ENCODE assay signal across 17 cellular contexts in genomic region chr12:89316705-89317139, GRCh38. TPM values are rescaled to one million over a fixed set of nuclear protein-coding genes. Genes with fewer than 3 reads are reported as not detected.
DNase-seq lines count a peak whose midpoint lies in the region; ATAC-seq and TF ChIP-seq lines count a peak whose summit lies in the region.
"Had no signal": no experiment of that assay in that cellular context is flagged by ENCODE, and none has a peak within 500 bp of the region (broad histone marks: within the 10 kb centered on the region; RNA-seq: fewer than 3 reads in every experiment).

No MANE protein-coding gene starts in this region.

- no peaks in the 10 kb centered on the region for H3F3A ChIP-seq in SK-N-SH (replicated peaks; ENCODE audit: insufficient read depth)

- H3K36me3 ChIP-seq in SK-N-SH (replicated peaks in 1 of 2; ENCODE audit: control insufficient read depth in 1 of 2, insufficient read depth in 2 of 2, low read length in 1 of 2) (no peaks in the 10 kb centered on the region), body of pancreas (replicated peaks in 1 of 2; ENCODE audit: insufficient read depth in 1 of 2, low read depth in 2 of 2) (no peaks in the 10 kb centered on the region), liver (ENCODE audit: control insufficient read depth in 4 of 4, insufficient read depth in 3 of 4, low read depth in 1 of 4, low read length in 3 of 4) (no peaks in the 10 kb centered on the region), aorta (ENCODE audit: control insufficient read depth in 1 of 2, insufficient read depth in 2 of 2, low read length in 1 of 2) (no peaks in the 10 kb centered on the region)
- H3K36me3 ChIP-seq: heart left ventricle, sigmoid colon had no signal

- no peak overlapping the region for H3K4me3 ChIP-seq in SK-N-SH (ENCODE audit: low read depth in 2 of 2, low read length in 1 of 2)
- H3K4me3 ChIP-seq in body of pancreas: no peak overlapping the region
- H3K4me3 ChIP-seq in liver (ENCODE audit: low read depth in 1 of 3, low read length in 3 of 3): no peak overlapping the region
- H3K4me3 ChIP-seq in aorta (ENCODE audit: low read length in 2 of 2): no peak overlapping the region
- H3K4me3 ChIP-seq: heart left ventricle, sigmoid colon had no signal

- WGBS in SK-N-SH (ENCODE audit: low lambda C conversion rate): 54% methylated on average over 4 of the region's 4 CpGs
- 37 to 38% methylated on average over 4 of the region's 4 CpGs for WGBS in body of pancreas, 2 donors
- 27% methylated on average over 4 of the region's 4 CpGs for WGBS in liver
- 4 to 8% methylated on average over 4 of the region's 4 CpGs for WGBS in aorta, 2 donors

- peaks cover 24% of the 10 kb centered on the region for H3K4me1 Mint-ChIP-seq in type B pancreatic cell (ENCODE audit: unreplicated experiment)

- H3K36me3 Mint-ChIP-seq in type B pancreatic cell: no peaks in the 10 kb centered on the region
- H3K36me3 Mint-ChIP-seq: activated naive CD8-positive, alpha-beta T cell treated with anti-CD3 and anti-CD28 coated beads, Interleukin-2, amount 10 ng/mL, durations not matched to agents 7 days and 5 days; naive thymus-derived CD8-positive, alpha-beta T cell had no signal

- no peaks in the 10 kb centered on the region for H3K9me2 ChIP-seq in SK-N-SH

- TF ChIP-seq EP300 in SK-N-SH (IDR thresholded peaks at IDR 0.05; ENCODE audit: borderline replicate concordance in 1 of 2, low read depth in 1 of 2, low read length in 1 of 2): no peak

- H3K27ac Mint-ChIP-seq in type B pancreatic cell: no peak overlapping the region
- H3K27ac Mint-ChIP-seq: activated naive CD8-positive, alpha-beta T cell treated with anti-CD3 and anti-CD28 coated beads, Interleukin-2, amount 10 ng/mL, durations not matched to agents 7 days and 5 days; naive thymus-derived CD8-positive, alpha-beta T cell had no signal

- H3K4me3 Mint-ChIP-seq in type B pancreatic cell: peak overlapping the region; percentile 19
- H3K4me3 Mint-ChIP-seq: activated CD4-positive, alpha-beta T cell treated with anti-CD3 and anti-CD28 coated beads, Interleukin-2, amount 10 ng/mL, durations not matched to agents 24 days and 14 days; activated naive CD8-positive, alpha-beta T cell treated with anti-CD3 and anti-CD28 coated beads, Interleukin-2, amount 10 ng/mL, durations not matched to agents 7 days and 5 days; naive thymus-derived CD8-positive, alpha-beta T cell had no signal

- H3K9me3 Mint-ChIP-seq in type B pancreatic cell: no peaks in the 10 kb centered on the region
- H3K9me3 Mint-ChIP-seq: activated CD4-positive, alpha-beta T cell treated with anti-CD3 and anti-CD28 coated beads, Interleukin-2, amount 10 ng/mL, durations not matched to agents 24 days and 14 days; activated naive CD8-positive, alpha-beta T cell treated with anti-CD3 and anti-CD28 coated beads, Interleukin-2, amount 10 ng/mL, durations not matched to agents 7 days and 5 days; naive thymus-derived CD8-positive, alpha-beta T cell had no signal

- H4K20me1 ChIP-seq in SK-N-SH (ENCODE audit: insufficient read depth): no peaks in the 10 kb centered on the region

- no peak overlapping the region for H3K4me2 ChIP-seq in SK-N-SH

- H2AFZ ChIP-seq in SK-N-SH (ENCODE audit: low read depth): no peak overlapping the region

- CTCF ChIA-PET in SK-N-SH (lab: Yijun Ruan, JAX): no interaction called here

- TF ChIP-seq RAD21 in SK-N-SH (IDR thresholded peaks at IDR 0.05; ENCODE audit: low read length) (no peak), liver (IDR thresholded peaks at IDR 0.05) (peak in 1 of 2 donors; percentile 22)

- H3K9me3 ChIP-seq in SK-N-SH: no peaks in the 10 kb centered on the region
- no peaks in the 10 kb centered on the region for H3K9me3 ChIP-seq in body of pancreas
- H3K9me3 ChIP-seq in liver (ENCODE audit: control insufficient read depth in 4 of 4, low read length in 3 of 4): no peaks in the 10 kb centered on the region
- H3K9me3 ChIP-seq in aorta (ENCODE audit: control insufficient read depth, low read length): no peaks in the 10 kb centered on the region
- H3K9me3 ChIP-seq: heart left ventricle, sigmoid colon had no signal

- DNase-seq in SK-N-SH (peak; percentile 19), body of pancreas (no peak), type B pancreatic cell (ENCODE audit: extremely low spot score, unreplicated experiment) (no peak), NOMO-1 (lab: John Stamatoyannopoulos, UW; ENCODE audit: unreplicated experiment in 2 of 2) (no peak), NCI-H1694 (lab: John Stamatoyannopoulos, UW) (no peak), aorta (no peak)
- DNase-seq: ACHN; activated CD4-positive, alpha-beta T cell treated with anti-CD3 and anti-CD28 coated beads, Interleukin-2, amount 10 ng/mL, durations not matched to agents 24 days and 14 days; activated naive CD8-positive, alpha-beta T cell treated with anti-CD3 and anti-CD28 coated beads, Interleukin-2, amount 10 ng/mL, durations not matched to agents 7 days and 5 days; heart left ventricle; naive thymus-derived CD8-positive, alpha-beta T cell; NCI-H510A; RPMI8226; sigmoid colon; stimulated activated CD4-positive, alpha-beta T cell treated with anti-CD3 and anti-CD28 coated beads, Interleukin-4, amount 100 ng/mL, for 1 hour had no signal

- H3K4me1 ChIP-seq in SK-N-SH (ENCODE audit: control insufficient read depth in 1 of 2, insufficient read depth in 2 of 2, low read depth in 1 of 2, low read length in 1 of 2): peaks cover 4 to 6% of the 10 kb centered on the region in 2 experiments; a peak in 3 of 4 replicates
- H3K4me1 ChIP-seq in body of pancreas: peaks cover 32% of the 10 kb centered on the region
- peaks cover 1 to 16% (median 11%) of the 10 kb centered on the region in 4 donors for H3K4me1 ChIP-seq in liver (ENCODE audit: control insufficient read depth in 4 of 4, insufficient read depth in 4 of 4, low read length in 3 of 4)
- peaks cover 0 to 5% of the 10 kb centered on the region in 2 donors for H3K4me1 ChIP-seq in aorta (ENCODE audit: control insufficient read depth in 1 of 2, insufficient read depth in 2 of 2, low read length in 2 of 2)
- H3K4me1 ChIP-seq: sigmoid colon had no signal

- H3K79me2 ChIP-seq in SK-N-SH (ENCODE audit: insufficient read depth): no peaks in the 10 kb centered on the region

- intact Hi-C loops in body of pancreas (cut with DNase I): no loop called here
- intact Hi-C loops in aorta (cut with DNase I): no loop called here

- no peak for TF ChIP-seq CTCF in SK-N-SH (IDR thresholded peaks at IDR 0.05)
- no peak for TF ChIP-seq CTCF in body of pancreas (IDR thresholded peaks at IDR 0.05)
- TF ChIP-seq CTCF in liver (IDR thresholded peaks at IDR 0.05; ENCODE audit: low read depth, low read length, missing input control): no peak
- no peak for TF ChIP-seq CTCF in type B pancreatic cell (conservative IDR thresholded peaks at IDR 0.05)

- H3K9ac ChIP-seq in SK-N-SH: no peak overlapping the region
- no peak overlapping the region for H3K9ac ChIP-seq in liver (ENCODE audit: low read depth in 1 of 2, low read length in 2 of 2)

- ATAC-seq in SK-N-SH treated with all-trans-retinoic acid at 6 μM for 48 hours: no peak
- ATAC-seq in body of pancreas: no peak
- ATAC-seq in aorta (ENCODE audit: low FRiP score): no peak
- ATAC-seq: naive thymus-derived CD8-positive, alpha-beta T cell had no signal

- H3K27me3 Mint-ChIP-seq in type B pancreatic cell: no peaks in the 10 kb centered on the region
- H3K27me3 Mint-ChIP-seq: activated CD4-positive, alpha-beta T cell treated with anti-CD3 and anti-CD28 coated beads, Interleukin-2, amount 10 ng/mL, durations not matched to agents 24 days and 14 days had no signal

- H3K27me3 ChIP-seq in SK-N-SH (ENCODE audit: insufficient read depth): no peaks in the 10 kb centered on the region
- no peaks in the 10 kb centered on the region for H3K27me3 ChIP-seq in body of pancreas
- no peaks in the 10 kb centered on the region for H3K27me3 ChIP-seq in liver (ENCODE audit: control insufficient read depth in 4 of 4, insufficient read depth in 4 of 4, low read length in 3 of 4)
- H3K27me3 ChIP-seq in aorta (ENCODE audit: control insufficient read depth in 1 of 2, insufficient read depth in 2 of 2, low read length in 1 of 2): no peaks in the 10 kb centered on the region
- H3K27me3 ChIP-seq: heart left ventricle, sigmoid colon had no signal

- H3K27ac ChIP-seq in SK-N-SH (ENCODE audit: low read depth in 2 of 2, low read length in 1 of 2) (no peak overlapping the region), body of pancreas (peak overlapping the region in 3 of 4 donors; percentile 39 to 54 (median 47)), liver (ENCODE audit: low read depth in 1 of 2, low read length in 2 of 2) (no peak overlapping the region), aorta (ENCODE audit: low read depth in 1 of 2, low read length in 2 of 2) (no peak overlapping the region)
- H3K27ac ChIP-seq: heart left ventricle, sigmoid colon had no signal

- POLR2A ChIA-PET in SK-N-SH (lab: Yijun Ruan, JAX): no interaction called here

- no peak for TF ChIP-seq POLR2A in body of pancreas (IDR thresholded peaks at IDR 0.05)

TF ChIP-seq in SK-N-SH, 30 proteins besides CTCF, POLR2A, EP300 and RAD21 (continues in another document):
- no peak for TF ChIP-seq FOXJ3 (CRISPR knock-in tag; IDR thresholded peaks at IDR 0.05)
- TF ChIP-seq TEAD4 (IDR thresholded peaks at IDR 0.05; ENCODE audit: borderline replicate concordance, insufficient read depth): no peak

TF ChIP-seq in liver, 16 proteins besides CTCF, POLR2A, EP300 and RAD21:
- TF ChIP-seq RXRA (IDR thresholded peaks at IDR 0.05) (peak; percentile 21), HNF4A (conservative IDR thresholded peaks at IDR 0.05) (peak; percentile 33 to 35), NR2F2 (IDR thresholded peaks at IDR 0.05) (peak; percentile 64), TAF1 (conservative IDR thresholded peaks at IDR 0.05) (no peak), SP1 (IDR thresholded peaks at IDR 0.05) (no peak)
- TF ChIP-seq, protein P1, sequence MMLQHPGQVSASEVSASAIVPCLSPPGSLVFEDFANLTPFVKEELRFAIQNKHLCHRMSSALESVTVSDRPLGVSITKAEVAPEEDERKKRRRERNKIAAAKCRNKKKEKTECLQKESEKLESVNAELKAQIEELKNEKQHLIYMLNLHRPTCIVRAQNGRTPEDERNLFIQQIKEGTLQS (IDR thresholded peaks at IDR 0.05): no peak
- TF ChIP-seq, protein P2, sequence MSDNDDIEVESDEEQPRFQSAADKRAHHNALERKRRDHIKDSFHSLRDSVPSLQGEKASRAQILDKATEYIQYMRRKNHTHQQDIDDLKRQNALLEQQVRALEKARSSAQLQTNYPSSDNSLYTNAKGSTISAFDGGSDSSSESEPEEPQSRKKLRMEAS (IDR thresholded peaks at IDR 0.05): no peak

RNA-seq across cellular contexts. Expression of gene DUSP6, which starts 35.6 kb away (rescaled TPM):
- polyA plus RNA-seq in SK-N-SH (2012; rRNA removed): 64.8 and 71.4 TPM in 2 replicates
- 37.6 and 45.0 TPM in 2 replicates for polyA plus RNA-seq in SK-N-SH (2012; cell fraction: cytosol; rRNA removed)
- polyA plus RNA-seq in SK-N-SH (2012; cell fraction: nucleus; rRNA removed): 225 and 270 TPM in 2 replicates
- 10 to 100 TPM; 21.3 to 49.8 TPM for total RNA-seq in body of pancreas
- 10 to 100 TPM; 34.4 to 36.3 TPM for total RNA-seq in liver
- 10 to 100 TPM; 24.1 to 37.0 TPM for polyA plus RNA-seq in liver
- total RNA-seq in type B pancreatic cell (ENCODE audit: low replicate concordance): 43.0 TPM in 2 replicates
- 10 to 100 TPM; 94.6 to 96.8 TPM for total RNA-seq in aorta
- 10 to 100 TPM; 19.8 to 33.4 TPM for polyA plus RNA-seq in aorta

Comparison
In these comparisons a context has a peak if more than half of its experiments do, and no peak if none do; other contexts are left out.
1. H3K27ac ChIP-seq: peak in body of pancreas (3 of 4); none in SK-N-SH (0 of 2), liver (0 of 2) and aorta (0 of 2).